8 cellular contexts compared by ENCODE assay signal in the genomic region with DNA sequence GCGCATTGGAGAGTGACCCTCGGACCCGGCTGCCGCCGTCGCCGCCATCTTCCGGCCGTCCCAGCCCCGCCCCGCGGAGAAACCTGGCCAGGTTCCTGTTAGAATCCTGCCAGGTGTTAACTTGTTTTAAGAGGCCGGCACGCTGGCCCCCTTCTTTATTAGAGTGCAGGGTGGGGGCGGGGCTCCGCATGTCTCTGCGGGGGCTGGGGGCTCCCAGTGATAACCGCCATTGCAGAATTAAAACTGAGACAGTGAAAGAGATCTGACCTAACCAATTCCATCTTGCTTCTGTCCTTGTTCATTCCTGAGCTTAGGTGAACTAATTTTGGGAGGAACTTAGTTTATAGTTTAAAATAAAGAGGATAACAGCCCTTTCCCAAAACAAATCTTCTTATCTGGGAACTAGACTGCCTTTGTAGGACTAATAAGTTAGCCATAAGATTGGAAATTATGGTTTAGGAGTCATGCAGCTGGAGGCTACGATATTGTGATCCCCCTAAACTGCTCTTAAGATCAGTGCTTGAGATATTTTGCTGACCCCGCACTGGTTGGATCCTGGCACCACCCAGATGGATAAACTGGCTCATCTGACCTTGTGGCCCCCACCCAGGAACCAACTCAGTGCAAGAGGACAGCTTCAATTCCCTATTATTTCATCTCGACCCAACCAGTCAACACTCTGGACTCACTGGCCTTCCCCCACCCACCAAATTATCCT. TPM values are rescaled to one million over a fixed set of nuclear protein-coding genes. Genes with fewer than 3 reads are reported as not detected.
DNase-seq lines count a peak whose midpoint lies in the region; TF ChIP-seq lines count a peak whose summit lies in the region.

No MANE protein-coding gene starts in this region.

- no peaks in the 10 kb centered on the region for H3K9me3 Mint-ChIP-seq in activated CD4-positive, alpha-beta T cell treated with anti-CD3 and anti-CD28 coated beads, Interleukin-2, amount 10 ng/mL, durations not matched to agents 7 days and 5 days
- no peaks in the 10 kb centered on the region for H3K9me3 Mint-ChIP-seq in activated naive CD8-positive, alpha-beta T cell treated with anti-CD3 and anti-CD28 coated beads for 36 hours

- TF ChIP-seq CTCF in kidney epithelial cell (IDR thresholded peaks at IDR 0.05; ENCODE audit: insufficient read depth, low read length, poor library complexity, severe bottlenecking): no peak

- CTCF ChIA-PET in activated CD4-positive, alpha-beta T cell treated with anti-CD3 and anti-CD28 coated beads, Interleukin-2, amount 10 ng/mL, durations not matched to agents 7 days and 5 days (lab: Charles Lee): interaction anchor here (0.9 to 1.7 kb wide), 10 partner anchors 9 to 198 kb away, joined by 3 to 9 read pairs (median 4); partner anchors contain the start of genes ASTL and CIAO1

- no peaks in the 10 kb centered on the region for H3K36me3 ChIP-seq in kidney epithelial cell (ENCODE audit: control insufficient read depth, insufficient read depth, low read length)

- H3K36me3 Mint-ChIP-seq in activated CD4-positive, alpha-beta T cell treated with anti-CD3 and anti-CD28 coated beads, Interleukin-2, amount 10 ng/mL, durations not matched to agents 7 days and 5 days (ENCODE audit: low read depth): peaks cover 23% of the 10 kb centered on the region
- peaks cover 26% of the 10 kb centered on the region for H3K36me3 Mint-ChIP-seq in activated naive CD8-positive, alpha-beta T cell treated with anti-CD3 and anti-CD28 coated beads for 36 hours

- peak overlapping the region; percentile 88 for H3K4me3 ChIP-seq in kidney epithelial cell (ENCODE audit: low read depth, low read length)

- H3K27me3 ChIP-seq in kidney epithelial cell (ENCODE audit: control insufficient read depth, insufficient read depth, low read length): no peaks in the 10 kb centered on the region

- H3K4me1 Mint-ChIP-seq in activated CD4-positive, alpha-beta T cell treated with anti-CD3 and anti-CD28 coated beads, Interleukin-2, amount 10 ng/mL, durations not matched to agents 7 days and 5 days: peaks cover 48% of the 10 kb centered on the region
- peaks cover 42% of the 10 kb centered on the region for H3K4me1 Mint-ChIP-seq in activated naive CD8-positive, alpha-beta T cell treated with anti-CD3 and anti-CD28 coated beads for 36 hours

- peak overlapping the region; percentile 90 for H3K27ac Mint-ChIP-seq in activated CD4-positive, alpha-beta T cell treated with anti-CD3 and anti-CD28 coated beads, Interleukin-2, amount 10 ng/mL, durations not matched to agents 7 days and 5 days
- peak overlapping the region; percentile 89 for H3K27ac Mint-ChIP-seq in activated naive CD8-positive, alpha-beta T cell treated with anti-CD3 and anti-CD28 coated beads for 36 hours

- H3K4me3 Mint-ChIP-seq in activated CD4-positive, alpha-beta T cell treated with anti-CD3 and anti-CD28 coated beads, Interleukin-2, amount 10 ng/mL, durations not matched to agents 7 days and 5 days: peak overlapping the region; percentile 96
- peak overlapping the region; percentile 95 for H3K4me3 Mint-ChIP-seq in activated naive CD8-positive, alpha-beta T cell treated with anti-CD3 and anti-CD28 coated beads for 36 hours

- H3K27ac ChIP-seq in temporal lobe (ENCODE audit: low read depth, low read length): peak overlapping the region; percentile 76

- no peak for DNase-seq in activated CD4-positive, alpha-beta T cell treated with anti-CD3 and anti-CD28 coated beads, Interleukin-2, amount 10 ng/mL, durations not matched to agents 7 days and 5 days
- no peak for DNase-seq in activated CD4-positive, alpha-beta T cell treated with anti-CD3 and anti-CD28 coated beads, Interleukin-2, amount 50 U/mL, for 1 hour
- DNase-seq in activated naive CD8-positive, alpha-beta T cell treated with anti-CD3 and anti-CD28 coated beads for 36 hours: no peak
- DNase-seq in kidney epithelial cell (ENCODE audit: low read depth): no peak
- no peak for DNase-seq in NCI-H510A (lab: John Stamatoyannopoulos, UW)
- DNase-seq in SW480 (ENCODE audit: low spot score): no peak
- DNase-seq in NCI-H187 treated with DMSO at 0.1 percent for 48 hours (lab: John Stamatoyannopoulos, UW): no peak

- no peaks in the 10 kb centered on the region for H3K27me3 Mint-ChIP-seq in activated CD4-positive, alpha-beta T cell treated with anti-CD3 and anti-CD28 coated beads, Interleukin-2, amount 10 ng/mL, durations not matched to agents 7 days and 5 days
- H3K27me3 Mint-ChIP-seq in activated naive CD8-positive, alpha-beta T cell treated with anti-CD3 and anti-CD28 coated beads for 36 hours: no peaks in the 10 kb centered on the region

- POLR2A ChIA-PET in activated CD4-positive, alpha-beta T cell treated with anti-CD3 and anti-CD28 coated beads, Interleukin-2, amount 10 ng/mL, durations not matched to agents 7 days and 5 days (lab: Charles Lee): interaction anchor here (1.1 kb wide), 1 partner anchor 33 kb away, joined by 4 read pairs; no protein-coding TSS in a partner anchor

RNA-seq across cellular contexts. Expression of gene STARD7, which starts 0.5 kb away (rescaled TPM):
- 100 to 1,000 TPM; 126 to 128 TPM for total RNA-seq in activated CD4-positive, alpha-beta T cell treated with anti-CD3 and anti-CD28 coated beads, Interleukin-2, amount 10 ng/mL, durations not matched to agents 7 days and 5 days
- total RNA-seq in activated naive CD8-positive, alpha-beta T cell treated with anti-CD3 and anti-CD28 coated beads for 36 hours: 100 to 1,000 TPM; 229 to 231 TPM
- total RNA-seq in kidney epithelial cell: 96.1 and 104 TPM in 2 replicates
- 115 TPM for total RNA-seq in temporal lobe

RNA-seq across cellular contexts. Expression of gene TMEM127, which starts 56.6 kb away (rescaled TPM):
- total RNA-seq in activated CD4-positive, alpha-beta T cell treated with anti-CD3 and anti-CD28 coated beads, Interleukin-2, amount 10 ng/mL, durations not matched to agents 7 days and 5 days: 10 to 100 TPM; 32.9 to 44.5 TPM
- 10 to 100 TPM; 17.4 to 21.2 TPM for total RNA-seq in activated naive CD8-positive, alpha-beta T cell treated with anti-CD3 and anti-CD28 coated beads for 36 hours
- total RNA-seq in kidney epithelial cell (54.9 and 63.5 TPM in 2 replicates), temporal lobe (16.0 TPM)

RNA-seq across cellular contexts. Expression of gene CIAO1, which starts 56.9 kb away (rescaled TPM):
- total RNA-seq in activated CD4-positive, alpha-beta T cell treated with anti-CD3 and anti-CD28 coated beads, Interleukin-2, amount 10 ng/mL, durations not matched to agents 7 days and 5 days: 10 to 100 TPM; 53.4 to 59.9 TPM
- 10 to 100 TPM; 69.7 to 73.9 TPM for total RNA-seq in activated naive CD8-positive, alpha-beta T cell treated with anti-CD3 and anti-CD28 coated beads for 36 hours
- total RNA-seq in kidney epithelial cell (73.7 and 114 TPM in 2 replicates), temporal lobe (56.3 TPM)
